ENCODE assay signal across 25 cellular contexts in the genomic region with DNA sequence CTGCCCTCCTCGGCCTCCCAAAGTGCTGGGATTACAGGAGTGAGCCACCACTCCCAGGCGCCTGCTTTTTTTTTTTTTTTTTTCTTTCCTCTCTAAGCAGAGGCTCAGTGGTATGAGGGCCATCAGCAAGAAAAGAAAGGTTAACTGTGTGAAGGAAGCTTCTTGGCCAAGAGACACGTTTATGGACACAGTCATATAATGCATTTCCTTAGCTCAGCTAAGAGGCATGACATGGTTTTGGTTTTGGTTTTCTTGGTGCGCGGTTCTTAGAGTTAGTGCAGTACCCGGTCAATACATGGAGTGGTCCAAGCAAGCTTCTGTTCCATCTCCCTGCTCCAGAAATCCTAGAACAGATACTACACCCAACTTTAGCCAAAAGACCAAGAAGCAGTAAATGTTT. TPM values are rescaled to one million over a fixed set of nuclear protein-coding genes. Genes with fewer than 3 reads are reported as not detected.
DNase-seq lines count a peak whose midpoint lies in the region; ATAC-seq, FAIRE-seq and TF ChIP-seq lines count a peak whose summit lies in the region.
"Had no signal": no experiment of that assay in that cellular context is flagged by ENCODE, and none has a peak within 500 bp of the region (broad histone marks: within the 10 kb centered on the region; RNA-seq: fewer than 3 reads in every experiment).

No MANE protein-coding gene starts in this region.

- no peak overlapping the region for H4K5ac ChIP-seq in IMR-90 (ENCODE audit: low read depth, low read length)

- H3K23ac ChIP-seq in IMR-90 (ENCODE audit: low read depth, low read length): no peak overlapping the region

- no peak overlapping the region for H3K4me2 ChIP-seq in IMR-90 (ENCODE audit: low read depth, low read length)
- H3K4me2 ChIP-seq: GM23338 had no signal

- no peak overlapping the region for H2BK15ac ChIP-seq in IMR-90 (ENCODE audit: low read depth, low read length)

- FAIRE-seq in H54 (lab: Jason Lieb, UNC): no peak
- FAIRE-seq: A204.1, G401.6, GM12892, GM18507 had no signal

- intact Hi-C loops in left ventricle myocardium inferior (cut with micrococcal nuclease): no loop called here
- intact Hi-C loops in Right ventricle myocardium inferior (cut with DNase I): loop anchor here (5.0 to 10.0 kb wide), 3 partner anchors 41 to 443 kb away; partner anchors contain the start of genes RALBP1 and TWSG1
- intact Hi-C loops in IMR-90 (cut with micrococcal nuclease): loop anchor here (5.0 to 10.0 kb wide), 2 partner anchors 41 to 443 kb away; partner anchors contain the start of gene RALBP1
- intact Hi-C loops in esophagus muscularis mucosa (cut with DNase I): loop anchor here (10.0 kb wide), 2 partner anchors 153 to 443 kb away; no protein-coding TSS in a partner anchor

- peaks cover 6% of the 10 kb centered on the region; the same call in 1 of the 2 replicates for H3K9me1 ChIP-seq in IMR-90 (ENCODE audit: insufficient read depth, low read length)

- DNase-seq in left ventricle myocardium inferior: no peak
- no peak for DNase-seq in Right ventricle myocardium inferior (ENCODE audit: missing footprints)
- no peak for DNase-seq in IMR-90
- no peak for DNase-seq in esophagus muscularis mucosa (ENCODE audit: extremely low spot score)
- no peak for DNase-seq in H54 (ENCODE audit: insufficient read length, low spot score)
- DNase-seq in retina: no peak
- DNase-seq: ACHN; BE2C; C1 segment of cervical spinal cord; CD8-positive, alpha-beta memory T cell; COR-L47; DMS 273 treated with DMSO at 0.1 percent for 48 hours; DMS53; DND-41; EL; H7; HFFc6 had no signal

- no peak overlapping the region for H3K4ac ChIP-seq in IMR-90 (ENCODE audit: low read depth, low read length)

- peak overlapping the region in 1 of 2 experiments; percentile 8; a peak in 1 of 4 replicates for H4K8ac ChIP-seq in IMR-90 (ENCODE audit: low read depth in 2 of 2, low read length in 2 of 2)

- H3K36me3 ChIP-seq in left ventricle myocardium inferior (peaks cover 32% of the 10 kb centered on the region), IMR-90 (ENCODE audit: control insufficient read depth, insufficient read depth, low read length) (peaks cover 4% of the 10 kb centered on the region; the same call in 1 of the 2 replicates), esophagus muscularis mucosa (peaks cover 3 to 42% (median 22%) of the 10 kb centered on the region in 4 donors), stomach smooth muscle (ENCODE audit: control insufficient read depth in 2 of 2, insufficient read depth in 2 of 2, low read length in 2 of 2) (peaks cover 4 to 5% of the 10 kb centered on the region in 2 donors)
- H3K36me3 ChIP-seq: BE2C had no signal

- peaks cover 16% of the 10 kb centered on the region for H3K4me1 ChIP-seq in left ventricle myocardium inferior
- peaks cover 16% of the 10 kb centered on the region for H3K4me1 ChIP-seq in IMR-90 (ENCODE audit: control insufficient read depth, insufficient read depth, low read length)
- H3K4me1 ChIP-seq in esophagus muscularis mucosa: peaks cover 0 to 58% (median 32%) of the 10 kb centered on the region in 4 donors
- peaks cover 2% of the 10 kb centered on the region for H3K4me1 ChIP-seq in stomach smooth muscle (ENCODE audit: control insufficient read depth, insufficient read depth, low read length)
- H3K4me1 ChIP-seq: BE2C had no signal

- in situ Hi-C loops in IMR-90 (cut with MboI; ENCODE audit: low sequenced_read_pairs): no loop called here

- peaks cover 4% of the 10 kb centered on the region; the same call in 1 of the 2 replicates for H4K20me1 ChIP-seq in IMR-90 (ENCODE audit: insufficient read depth, low read length)

- H3K56ac ChIP-seq in IMR-90 (ENCODE audit: extremely low read depth, insufficient read depth, low read length): no peak overlapping the region

- WGBS in IMR-90 (ENCODE audit: extremely low coverage in 2 of 2, insufficient read length in 1 of 2), 2 experiments: no CpG with 5 or more reads among the region's 6 CpGs
- 75% methylated on average over 6 of the region's 6 CpGs for WGBS in esophagus muscularis mucosa

- H3K14ac ChIP-seq in IMR-90 (replicated peaks; ENCODE audit: low read depth, low read length): 0 out of 2 replicates have a peak overlapping the region, but pooled peaks have one; percentile 40

- H2AFZ ChIP-seq in IMR-90 (replicated peaks; ENCODE audit: low read length, poor library complexity): no peak overlapping the region
- H2AFZ ChIP-seq: GM23338 had no signal

- H2AK9ac ChIP-seq in IMR-90 (replicated peaks; ENCODE audit: low read depth, low read length, poor library complexity): no peak overlapping the region

- peak overlapping the region; percentile 32; the same call in 1 of the 2 replicates for H4K91ac ChIP-seq in IMR-90 (ENCODE audit: insufficient read depth, low read depth, low read length)

- H3K18ac ChIP-seq in IMR-90 (ENCODE audit: low read depth, low read length): no peak overlapping the region

- no peak overlapping the region for H2BK20ac ChIP-seq in IMR-90 (ENCODE audit: low read depth, low read length)

- POLR2A ChIA-PET in IMR-90 (lab: Charles Lee; ENCODE audit: unreplicated experiment): no interaction called here

- TF ChIP-seq POLR2A in IMR-90 (IDR thresholded peaks at IDR 0.05; ENCODE audit: low read depth, low read length): no peak
- TF ChIP-seq POLR2A in esophagus muscularis mucosa (IDR thresholded peaks at IDR 0.05; ENCODE audit: low read depth): no peak
- TF ChIP-seq POLR2A in H54 (IDR thresholded peaks at IDR 0.05; ENCODE audit: low read depth, low read length): no peak

- H2BK120ac ChIP-seq in IMR-90 (ENCODE audit: low read depth, low read length): no peak overlapping the region

- TF ChIP-seq EP300 in esophagus muscularis mucosa (IDR thresholded peaks at IDR 0.05): no peak

- dilution Hi-C loops in IMR-90 (cut with HindIII; ENCODE audit: low sequenced_read_pairs, unreplicated experiment): no loop called here

- H3K27me3 ChIP-seq in left ventricle myocardium inferior (ENCODE audit: low read depth): no peaks in the 10 kb centered on the region
- H3K27me3 ChIP-seq in IMR-90 (ENCODE audit: control insufficient read depth, insufficient read depth, low read length): no peaks in the 10 kb centered on the region
- no peaks in the 10 kb centered on the region for H3K27me3 ChIP-seq in esophagus muscularis mucosa
- H3K27me3 ChIP-seq in stomach smooth muscle (ENCODE audit: control insufficient read depth in 1 of 2, insufficient read depth in 2 of 2, low read length in 2 of 2): no peaks in the 10 kb centered on the region
- H3K27me3 ChIP-seq: BE2C had no signal

- TF ChIP-seq CTCF in left ventricle myocardium inferior (IDR thresholded peaks at IDR 0.05; ENCODE audit: borderline replicate concordance) (no peak), IMR-90 (conservative IDR thresholded peaks at IDR 0.05; ENCODE audit: low read depth, low read length) (no peak), esophagus muscularis mucosa (IDR thresholded peaks at IDR 0.05) (no peak)

- no peak overlapping the region for H3K9ac ChIP-seq in IMR-90 (ENCODE audit: low read depth, low read length)
- H3K9ac ChIP-seq in stomach smooth muscle (ENCODE audit: low read length in 2 of 2): no peak overlapping the region

- H3K79me1 ChIP-seq in IMR-90 (ENCODE audit: low read depth in 1 of 2, low read length in 2 of 2): peaks cover 32 to 67% of the 10 kb centered on the region in 2 experiments

- ATAC-seq in Right ventricle myocardium inferior (no peak), IMR-90 (ENCODE audit: low read depth) (no peak), HG03354 (IDR thresholded peaks at IDR 0.05; ENCODE audit: poor library complexity, severe bottlenecking, unreplicated experiment) (no peak)
- ATAC-seq: GM23338, HCT116 had no signal

- BruUV-seq in IMR-90 (replicated peaks; lab: Mats Ljungman, UMichigan): no TSS peak

- H3K9me3 ChIP-seq in left ventricle myocardium inferior (replicated peaks): no peaks in the 10 kb centered on the region
- no peaks in the 10 kb centered on the region for H3K9me3 ChIP-seq in IMR-90 (ENCODE audit: control insufficient read depth, insufficient read depth, low read length)
- H3K9me3 ChIP-seq in esophagus muscularis mucosa: no peaks in the 10 kb centered on the region
- H3K9me3 ChIP-seq in stomach smooth muscle (ENCODE audit: control insufficient read depth in 2 of 2, low read length in 2 of 2): no peaks in the 10 kb centered on the region
- H3K9me3 ChIP-seq: BE2C had no signal

- peak overlapping the region; percentile 9 for H3K27ac ChIP-seq in left ventricle myocardium inferior (replicated peaks)
- no peak overlapping the region for H3K27ac ChIP-seq in IMR-90 (ENCODE audit: insufficient read depth, low read length)
- H3K27ac ChIP-seq in esophagus muscularis mucosa (replicated peaks in 1 of 4): peak overlapping the region in 3 of 4 donors; percentile 21 to 37 (median 28)
- H3K27ac ChIP-seq in stomach smooth muscle (ENCODE audit: low read length): peak overlapping the region; percentile 25

- no peak for TF ChIP-seq RAD21 in IMR-90 (IDR thresholded peaks at IDR 0.05; ENCODE audit: low read length)

- no peak overlapping the region for H3K4me3 ChIP-seq in left ventricle myocardium inferior
- no peak overlapping the region for H3K4me3 ChIP-seq in IMR-90 (ENCODE audit: insufficient read depth, low read depth, low read length)
- no peak overlapping the region for H3K4me3 ChIP-seq in esophagus muscularis mucosa
- no peak overlapping the region for H3K4me3 ChIP-seq in stomach smooth muscle (ENCODE audit: low read length in 2 of 2)
- H3K4me3 ChIP-seq: GM23338 had no signal

- H2BK5ac ChIP-seq in IMR-90 (ENCODE audit: low read depth, low read length, poor library complexity, severe bottlenecking): no peak overlapping the region

- CTCF ChIA-PET in IMR-90 (lab: Yijun Ruan, JAX): no interaction called here

- H2AK5ac ChIP-seq in IMR-90 (ENCODE audit: low read depth, low read length): 0 out of 2 replicates have a peak overlapping the region, but pooled peaks have one; percentile 57

TF ChIP-seq in IMR-90, 13 proteins besides CTCF, POLR2A, EP300 and RAD21 (continues in another document):
- TF ChIP-seq RCOR1 (IDR thresholded peaks at IDR 0.05; ENCODE audit: insufficient replicate concordance, low read length): no peak
- TF ChIP-seq MAFK (IDR thresholded peaks at IDR 0.05; ENCODE audit: low read depth, low read length): no peak
- no peak for TF ChIP-seq FOS (IDR thresholded peaks at IDR 0.05; ENCODE audit: low read depth, low read length)
- TF ChIP-seq SMC3 (IDR thresholded peaks at IDR 0.05; ENCODE audit: low read depth, low read length): no peak
- TF ChIP-seq MXI1 (IDR thresholded peaks at IDR 0.05; ENCODE audit: borderline replicate concordance, low read depth, low read length): no peak
- TF ChIP-seq CEBPB (IDR thresholded peaks at IDR 0.05; ENCODE audit: low read depth, low read length): no peak
- no peak for TF ChIP-seq BHLHE40 (IDR thresholded peaks at IDR 0.05; ENCODE audit: low read depth, low read length)

RNA-seq across cellular contexts. Expression of gene RALBP1, which starts 42.6 kb away (rescaled TPM):
- 46.2 TPM for total RNA-seq in left ventricle myocardium inferior
- total RNA-seq in Right ventricle myocardium inferior: 48.7 TPM
- 38.2 and 58.9 TPM in 2 replicates for total RNA-seq in IMR-90 (2012; rRNA removed)
- polyA plus RNA-seq in IMR-90 (2012; rRNA removed): 30.6 and 31.6 TPM in 2 replicates
- polyA plus RNA-seq in IMR-90 (2012; cell fraction: cytosol; rRNA removed): 19.5 and 39.0 TPM in 2 replicates
- polyA plus RNA-seq in IMR-90 (2012; cell fraction: nucleus; rRNA removed; ENCODE audit: low replicate concordance): 18.1 and 18.9 TPM in 2 replicates
- 100 to 1,000 TPM; 103 to 164 (median 115) TPM for total RNA-seq in esophagus muscularis mucosa
